15 cellular contexts compared by ENCODE assay signal in the genomic region with DNA sequence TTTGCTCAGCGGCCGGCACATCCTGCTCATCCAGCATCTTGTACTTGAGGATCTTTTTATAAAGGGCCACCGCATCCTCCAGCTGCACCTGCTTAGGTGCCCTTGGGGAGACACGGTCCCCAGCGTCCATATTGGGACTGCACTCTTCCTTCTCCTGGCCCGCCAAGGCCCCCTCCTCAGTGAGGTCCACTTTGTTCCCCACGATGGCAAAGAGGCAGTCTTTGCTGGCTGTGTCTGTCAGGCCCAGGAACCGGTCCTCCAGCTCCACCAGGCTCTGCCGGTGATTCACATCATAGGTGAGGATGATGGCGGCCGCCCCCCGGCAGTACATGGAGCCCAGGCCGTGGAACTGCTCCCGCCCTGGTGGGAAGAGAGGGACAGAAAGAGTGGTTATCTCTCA. TPM values are rescaled to one million over a fixed set of nuclear protein-coding genes. Genes with fewer than 3 reads are reported as not detected.
DNase-seq lines count a peak whose midpoint lies in the region; ATAC-seq and TF ChIP-seq lines count a peak whose summit lies in the region.
"Had no signal": no experiment of that assay in that cellular context is flagged by ENCODE, and none has a peak within 500 bp of the region (broad histone marks: within the 10 kb centered on the region; RNA-seq: fewer than 3 reads in every experiment).

No MANE protein-coding gene starts in this region.

- H4K5ac ChIP-seq in mesendoderm (ENCODE audit: low read length), result no peak overlapping the region

- H2BK5ac ChIP-seq in mesenchymal stem cell (ENCODE audit: low read depth, low read length, poor library complexity, severe bottlenecking), result no peak overlapping the region
- H2BK5ac ChIP-seq in mesendoderm (ENCODE audit: low read length), result no peak overlapping the region

- peak overlapping the region; percentile 35 for H4K91ac ChIP-seq in mesenchymal stem cell (ENCODE audit: low read length)

- H3K27ac ChIP-seq in ascending aorta (peak overlapping the region; percentile 89 to 90), mesenchymal stem cell (ENCODE audit: low read length, poor library complexity, severe bottlenecking) (no peak overlapping the region), mesendoderm (ENCODE audit: low read depth, low read length) (no peak overlapping the region), neural progenitor cell (no peak overlapping the region), esophagus squamous epithelium (peak overlapping the region in 2 of 4 donors; percentile 21 to 51)

- H3F3A ChIP-seq in Loucy (ENCODE audit: low read depth), result no peaks in the 10 kb centered on the region
- no peaks in the 10 kb centered on the region for H3F3A ChIP-seq in neural progenitor cell (ENCODE audit: low read depth)

- H3K9me3 Mint-ChIP-seq in stimulated activated memory B cell treated with anti-CD40 and anti-IgM and Interleukin-4, amounts not matched to agents 10 μg/mL and 1 μg/mL and 100 μg/mL, for 72 hours, result no peaks in the 10 kb centered on the region
- H3K9me3 Mint-ChIP-seq in neural progenitor cell, result peaks cover 7% of the 10 kb centered on the region
- H3K9me3 Mint-ChIP-seq: natural killer cell had no signal

- intact Hi-C loops in ascending aorta (cut with DNase I), result loop anchor here (5.0 to 10.0 kb wide), 3 partner anchors 93 to 307 kb away; a partner anchor contains a TSS
- intact Hi-C loops in esophagus squamous epithelium (cut with DNase I), result no loop called here

- no peak for TF ChIP-seq POLR2A in esophagus squamous epithelium (IDR thresholded peaks at IDR 0.05)

- H2BK12ac ChIP-seq in mesenchymal stem cell (ENCODE audit: low read length in 2 of 2), result no peak overlapping the region

- H3K9me2 ChIP-seq in Loucy (replicated peaks; ENCODE audit: low read depth, low read length), result no peaks in the 10 kb centered on the region

- ATAC-seq in stimulated activated memory B cell treated with anti-CD40 and anti-IgM and Interleukin-4, amounts not matched to agents 10 μg/mL and 1 μg/mL and 100 μg/mL, for 72 hours, result no peak

- H3K9ac ChIP-seq in Loucy (ENCODE audit: low read depth, low read length, poor library complexity, severe bottlenecking) (peak overlapping the region; percentile 69), mesenchymal stem cell (ENCODE audit: low read length) (no peak overlapping the region), mesendoderm (ENCODE audit: low read length) (no peak overlapping the region), neural progenitor cell (no peak overlapping the region)

- H3K4me2 ChIP-seq in Loucy (ENCODE audit: low read depth, low read length, poor library complexity, severe bottlenecking) (peak overlapping the region; percentile 79), mesenchymal stem cell (ENCODE audit: low read length, poor library complexity, severe bottlenecking) (no peak overlapping the region), mesendoderm (ENCODE audit: low read length) (no peak overlapping the region), neural progenitor cell (no peak overlapping the region)

- H3K23ac ChIP-seq in mesenchymal stem cell (ENCODE audit: low read length in 2 of 2) (no peak overlapping the region), mesendoderm (ENCODE audit: low read length) (no peak overlapping the region)

- no peak overlapping the region for H2AK5ac ChIP-seq in mesenchymal stem cell (ENCODE audit: low read length, severe bottlenecking)
- H2AK5ac ChIP-seq in mesendoderm (ENCODE audit: low read length), result no peak overlapping the region

- WGBS in mesenchymal stem cell, result 93% methylated on average over 13 of the region's 14 CpGs
- WGBS in mesendoderm (ENCODE audit: extremely low coverage, insufficient coverage, low lambda C conversion rate), result no CpG with 5 or more reads among the region's 14 CpGs
- 98% methylated on average over 7 of the region's 14 CpGs; no CpG with 5 or more reads in 1 of the 2 donors for WGBS in esophagus squamous epithelium, 2 donors

- H3K79me2 ChIP-seq in Loucy (ENCODE audit: insufficient read depth, low read length) (peaks cover 49% of the 10 kb centered on the region), mesendoderm (ENCODE audit: control insufficient read depth, insufficient read depth, low read length) (peaks cover 12% of the 10 kb centered on the region), neural progenitor cell (ENCODE audit: low read depth) (no peaks in the 10 kb centered on the region)

- H3K18ac ChIP-seq in mesenchymal stem cell (ENCODE audit: low read depth in 1 of 2, low read length in 2 of 2) (no peak overlapping the region), mesendoderm (ENCODE audit: low read length) (no peak overlapping the region)

- H3K79me1 ChIP-seq in mesenchymal stem cell (replicated peaks; ENCODE audit: low read length, poor library complexity, severe bottlenecking) (no peaks in the 10 kb centered on the region), mesendoderm (ENCODE audit: low read length) (peaks cover 9% of the 10 kb centered on the region)

- H3K36me3 ChIP-seq in Loucy (ENCODE audit: insufficient read depth, low read length) (peaks cover 36% of the 10 kb centered on the region; the same call in 1 of the 2 replicates), ascending aorta (peaks cover 0 to 5% of the 10 kb centered on the region in 2 donors), mesenchymal stem cell (ENCODE audit: control insufficient read depth in 1 of 2, insufficient read depth in 2 of 2, low read depth in 1 of 2, low read length in 2 of 2) (peaks cover 0 to 14% of the 10 kb centered on the region in 2 experiments), mesendoderm (ENCODE audit: control insufficient read depth, insufficient read depth, low read length) (no peaks in the 10 kb centered on the region), neural progenitor cell (no peaks in the 10 kb centered on the region), esophagus squamous epithelium (no peaks in the 10 kb centered on the region)
- H3K36me3 ChIP-seq: MG63 had no signal

- DNase-seq in ascending aorta (ENCODE audit: low spot score in 2 of 2), result no peak
- DNase-seq in mesenchymal stem cell, result no peak
- DNase-seq in mesendoderm, result no peak
- no peak for DNase-seq in neural progenitor cell (ENCODE audit: low spot score)
- no peak for DNase-seq in HUDEP-2 (lab: John Stamatoyannopoulos, UW; ENCODE audit: unreplicated experiment in 76 of 76)
- DNase-seq in esophagus squamous epithelium (lab: John Stamatoyannopoulos, UW), result no peak
- DNase-seq: activated CD4-positive, CD25-positive, alpha-beta regulatory T cell treated with anti-CD3 and anti-CD28 coated beads, Interleukin-2, amount 50 U/mL, for 72 hours; central memory CD4-positive, alpha-beta T cell; foreskin fibroblast; MG63; natural killer cell; NCI-H1694 had no signal

- H3K4me3 ChIP-seq in Loucy (ENCODE audit: low read length, poor library complexity, severe bottlenecking) (peak overlapping the region; percentile 67), ascending aorta (no peak overlapping the region), mesenchymal stem cell (ENCODE audit: insufficient read depth in 1 of 2, low read depth in 1 of 2, low read length in 2 of 2) (no peak overlapping the region), mesendoderm (ENCODE audit: low read length) (no peak overlapping the region), neural progenitor cell (no peak overlapping the region), esophagus squamous epithelium (no peak overlapping the region)
- H3K4me3 ChIP-seq: MG63 had no signal

- H3K36me3 Mint-ChIP-seq in stimulated activated memory B cell treated with anti-CD40 and anti-IgM and Interleukin-4, amounts not matched to agents 10 μg/mL and 1 μg/mL and 100 μg/mL, for 72 hours, result peaks cover 32% of the 10 kb centered on the region
- H3K36me3 Mint-ChIP-seq in neural progenitor cell, result no peaks in the 10 kb centered on the region
- H3K36me3 Mint-ChIP-seq: natural killer cell had no signal

- H2AFZ ChIP-seq in Loucy (ENCODE audit: low read length), result no peak overlapping the region
- H2AFZ ChIP-seq in mesenchymal stem cell (ENCODE audit: low read depth, low read length), result no peak overlapping the region
- H2AFZ ChIP-seq in neural progenitor cell (replicated peaks), result no peak overlapping the region

- no peak overlapping the region for H3K14ac ChIP-seq in mesenchymal stem cell (ENCODE audit: low read length in 2 of 2)

- no peak overlapping the region for H3K4me3 Mint-ChIP-seq in stimulated activated memory B cell treated with anti-CD40 and anti-IgM and Interleukin-4, amounts not matched to agents 10 μg/mL and 1 μg/mL and 100 μg/mL, for 72 hours
- H3K4me3 Mint-ChIP-seq in neural progenitor cell, result no peak overlapping the region
- H3K4me3 Mint-ChIP-seq: B cell had no signal

- no peak overlapping the region for H3K56ac ChIP-seq in mesendoderm (ENCODE audit: low read length)

- peaks cover 49% of the 10 kb centered on the region for H3K4me1 Mint-ChIP-seq in stimulated activated memory B cell treated with anti-CD40 and anti-IgM and Interleukin-4, amounts not matched to agents 10 μg/mL and 1 μg/mL and 100 μg/mL, for 72 hours
- H3K4me1 Mint-ChIP-seq in neural progenitor cell, result peaks cover 13% of the 10 kb centered on the region

- H2BK15ac ChIP-seq in mesenchymal stem cell (ENCODE audit: low read depth, poor library complexity, severe bottlenecking) (no peak overlapping the region), mesendoderm (replicated peaks; ENCODE audit: low read depth) (no peak overlapping the region)

- H3K27me3 Mint-ChIP-seq in stimulated activated memory B cell treated with anti-CD40 and anti-IgM and Interleukin-4, amounts not matched to agents 10 μg/mL and 1 μg/mL and 100 μg/mL, for 72 hours, result no peaks in the 10 kb centered on the region
- H3K27me3 Mint-ChIP-seq in neural progenitor cell (ENCODE audit: insufficient read depth, low read depth), result peaks cover 4% of the 10 kb centered on the region
- H3K27me3 Mint-ChIP-seq: B cell had no signal

- TF ChIP-seq CTCF in Loucy (conservative IDR thresholded peaks at IDR 0.05; ENCODE audit: low read length) (no peak), ascending aorta (IDR thresholded peaks at IDR 0.05) (no peak), neural progenitor cell (IDR thresholded peaks at IDR 0.05) (no peak), esophagus squamous epithelium (IDR thresholded peaks at IDR 0.05) (no peak)

- H4K8ac ChIP-seq in mesenchymal stem cell (ENCODE audit: low read length), result peak overlapping the region; percentile 20
- no peak overlapping the region for H4K8ac ChIP-seq in mesendoderm (ENCODE audit: low read depth, low read length)

- H3K27me3 ChIP-seq in Loucy (ENCODE audit: insufficient read depth, low read length, poor library complexity, severe bottlenecking) (no peaks in the 10 kb centered on the region), ascending aorta (no peaks in the 10 kb centered on the region), mesenchymal stem cell (ENCODE audit: control insufficient read depth in 1 of 2, insufficient read depth in 1 of 2, low read length in 2 of 2) (peaks cover 0 to 19% of the 10 kb centered on the region in 2 experiments), mesendoderm (ENCODE audit: insufficient read depth, low read length, poor library complexity) (no peaks in the 10 kb centered on the region), neural progenitor cell (no peaks in the 10 kb centered on the region), esophagus squamous epithelium (no peaks in the 10 kb centered on the region)
- H3K27me3 ChIP-seq: MG63 had no signal

- H3K27ac Mint-ChIP-seq in stimulated activated memory B cell treated with anti-CD40 and anti-IgM and Interleukin-4, amounts not matched to agents 10 μg/mL and 1 μg/mL and 100 μg/mL, for 72 hours, result peak overlapping the region; percentile 70
- no peak overlapping the region for H3K27ac Mint-ChIP-seq in neural progenitor cell
- H3K27ac Mint-ChIP-seq: B cell had no signal

- H3K9me3 ChIP-seq in Loucy (ENCODE audit: insufficient read depth, low read depth, low read length), result no peaks in the 10 kb centered on the region
- H3K9me3 ChIP-seq in ascending aorta, result no peaks in the 10 kb centered on the region
- H3K9me3 ChIP-seq in mesenchymal stem cell (ENCODE audit: control insufficient read depth, low read length), result no peaks in the 10 kb centered on the region
- H3K9me3 ChIP-seq in neural progenitor cell (ENCODE audit: low read depth), result no peaks in the 10 kb centered on the region
- no peaks in the 10 kb centered on the region for H3K9me3 ChIP-seq in esophagus squamous epithelium
- H3K9me3 ChIP-seq: MG63 had no signal

- H2BK120ac ChIP-seq in mesenchymal stem cell (ENCODE audit: low read depth, low read length) (no peak overlapping the region), mesendoderm (ENCODE audit: low read depth, low read length) (no peak overlapping the region)

- H3K4ac ChIP-seq in mesenchymal stem cell (ENCODE audit: low read depth in 1 of 2, low read length in 2 of 2) (no peak overlapping the region), mesendoderm (ENCODE audit: low read depth, low read length) (no peak overlapping the region)

- H4K20me1 ChIP-seq in Loucy (ENCODE audit: insufficient read depth, low read length, poor library complexity, severe bottlenecking) (no peaks in the 10 kb centered on the region), neural progenitor cell (ENCODE audit: low read depth) (no peaks in the 10 kb centered on the region)

- H3K4me1 ChIP-seq in Loucy (ENCODE audit: insufficient read depth, low read length, poor library complexity, severe bottlenecking), result peaks cover 52% of the 10 kb centered on the region
- H3K4me1 ChIP-seq in ascending aorta, result peaks cover 53 to 84% of the 10 kb centered on the region in 2 donors
- H3K4me1 ChIP-seq in mesenchymal stem cell (ENCODE audit: control insufficient read depth, insufficient read depth, low read depth, low read length), result peaks cover 23% of the 10 kb centered on the region
- H3K4me1 ChIP-seq in mesendoderm (ENCODE audit: control insufficient read depth, low read depth, low read length), result peaks cover 3% of the 10 kb centered on the region
- no peaks in the 10 kb centered on the region for H3K4me1 ChIP-seq in neural progenitor cell
- peaks cover 8 to 60% (median 9%) of the 10 kb centered on the region in 3 donors for H3K4me1 ChIP-seq in esophagus squamous epithelium

RNA-seq across cellular contexts. Expression of a gene that starts 37.7 kb away (rescaled TPM):
- total RNA-seq in ascending aorta (17.7 TPM), neural progenitor cell (ENCODE audit: low replicate concordance) (0.58 and 2.4 TPM in 2 replicates), esophagus squamous epithelium (1 to 10 TPM; 1.3 to 7.2 (median 4.3) TPM)
- polyA plus RNA-seq in mesenchymal stem cell (2013, experiment 1 of 2), result 5.1 TPM
- polyA plus RNA-seq in mesenchymal stem cell (2013, experiment 2 of 2), result 5.2 TPM
- 30.9 TPM for polyA plus RNA-seq in mesendoderm (2013, experiment 1 of 2)
- polyA plus RNA-seq in mesendoderm (2013, experiment 2 of 2), result 30.6 TPM

Comparison
In these comparisons a context has a peak if more than half of its experiments do, and no peak if none do; other contexts are left out.
1. H3K27ac ChIP-seq: peak in ascending aorta (2 of 2); none in mesenchymal stem cell (single experiment), mesendoderm (single experiment) and neural progenitor cell (single experiment).